Comparison of ENCODE assay signal across 8 cellular contexts in the genomic region with DNA sequence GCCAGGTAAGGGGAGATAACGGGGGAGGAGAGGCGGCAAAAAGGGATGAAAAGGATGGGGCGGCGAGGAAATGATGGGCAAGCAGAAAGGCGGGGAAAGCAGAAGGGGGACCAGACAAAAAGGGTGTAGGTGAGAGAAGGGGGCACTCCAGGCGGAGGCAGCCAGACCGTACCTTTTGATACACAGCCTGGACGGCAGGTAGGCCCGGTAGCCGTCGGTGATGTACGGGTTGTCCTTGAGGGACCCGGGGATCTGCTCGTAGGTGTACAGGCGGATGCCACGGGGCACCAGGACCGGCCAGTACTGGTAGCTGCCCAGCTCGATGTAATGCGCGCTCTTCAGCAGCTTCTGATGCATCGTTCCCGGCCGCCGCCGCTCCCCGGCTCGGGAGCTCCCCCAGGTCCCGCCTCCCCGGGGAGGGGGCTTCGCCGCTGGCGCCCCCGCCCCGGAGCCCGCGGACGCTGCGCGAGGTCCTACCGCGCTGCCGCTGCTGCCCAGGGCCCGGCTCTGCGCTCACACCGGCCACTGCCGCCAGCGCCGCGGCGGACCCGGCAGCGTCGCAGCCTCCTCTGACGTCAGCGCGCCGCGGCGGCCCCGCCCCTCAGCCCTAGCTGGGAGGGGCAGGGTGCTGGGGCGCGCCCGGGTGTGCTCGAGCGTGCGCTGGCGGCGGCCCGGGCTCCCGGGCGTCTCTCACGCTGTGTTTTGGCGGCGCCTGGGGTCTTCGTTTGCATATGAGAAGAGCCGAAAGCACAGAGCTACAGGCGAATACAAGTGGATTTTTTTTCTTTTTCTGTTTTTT. TPM values are rescaled to one million over a fixed set of nuclear protein-coding genes. Genes with fewer than 3 reads are reported as not detected.
DNase-seq lines count a peak whose midpoint lies in the region; ATAC-seq, FAIRE-seq and TF ChIP-seq lines count a peak whose summit lies in the region.

A gene with protein sequence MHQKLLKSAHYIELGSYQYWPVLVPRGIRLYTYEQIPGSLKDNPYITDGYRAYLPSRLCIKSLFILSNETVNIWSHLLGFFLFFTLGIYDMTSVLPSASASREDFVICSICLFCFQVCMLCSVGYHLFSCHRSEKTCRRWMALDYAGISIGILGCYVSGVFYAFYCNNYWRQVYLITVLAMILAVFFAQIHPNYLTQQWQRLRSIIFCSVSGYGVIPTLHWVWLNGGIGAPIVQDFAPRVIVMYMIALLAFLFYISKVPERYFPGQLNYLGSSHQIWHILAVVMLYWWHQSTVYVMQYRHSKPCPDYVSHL (minus strand): TSS at position 571 of the 799 bp plus-strand sequence. CDS start 214 bp downstream, at position 357.

- TF ChIP-seq CTCF in AG04450 (IDR thresholded peaks at IDR 0.05; ENCODE audit: low read depth, low read length) (no peak), WI38 (IDR thresholded peaks at IDR 0.05; ENCODE audit: low read depth, low read length) (no peak), bronchial epithelial cell (IDR thresholded peaks at IDR 0.05; ENCODE audit: insufficient read depth, low read length, severe bottlenecking) (no peak)

- H3K36me3 ChIP-seq in bronchial epithelial cell (ENCODE audit: control insufficient read depth, insufficient read depth, low read length): no peaks in the 10 kb centered on the region

- DNase-seq in AG04450 (ENCODE audit: low read depth, low spot score): peak; percentile 23
- DNase-seq in NCI-H2171 treated with DMSO at 0.1 percent for 48 hours (lab: John Stamatoyannopoulos, UW): peak; percentile 75
- peak; percentile 58 for DNase-seq in bronchial epithelial cell (ENCODE audit: low read depth)
- DNase-seq in inferior parietal cortex (ENCODE audit: extremely low spot score): peak; percentile 73
- DNase-seq in stimulated activated CD4-positive, alpha-beta T cell treated with anti-CD3 and anti-CD28 coated beads, Interleukin-12 subunit alpha, Interleukin-12 subunit beta, amount 100 ng/mL, for 24 hours (ENCODE audit: low read depth in 2 of 2): peak; percentile 69 to 77

- POLR2A ChIA-PET in AG04450 (lab: Yijun Ruan, JAX): interaction anchor here (0.6 kb wide), 2 partner anchors 162 to 464 kb away, joined by 3 to 8 read pairs; no protein-coding TSS in a partner anchor

- FAIRE-seq in bronchial epithelial cell (lab: Jason Lieb, UNC): no peak

- peak; percentile 97 for ATAC-seq in GM18868 (IDR thresholded peaks at IDR 0.05; ENCODE audit: unreplicated experiment)
- ATAC-seq in HG03097 (IDR thresholded peaks at IDR 0.05; ENCODE audit: low FRiP score, unreplicated experiment): peak; percentile 99

- peak within 1 kb of the TSS; percentile 92 for H3K4me3 ChIP-seq in AG04450 (ENCODE audit: low read depth, low read length)
- peak within 1 kb of the TSS; percentile 85 for H3K4me3 ChIP-seq in WI38 (ENCODE audit: low read depth, low read length)
- H3K4me3 ChIP-seq in bronchial epithelial cell (ENCODE audit: low read depth, low read length): peak within 1 kb of the TSS; percentile 97

- CTCF ChIA-PET in AG04450 (lab: Charles Lee): interaction anchor here (0.6 to 2.5 kb wide), 8 partner anchors 14 to 1757 kb away, joined by 3 to 21 read pairs (median 4); no protein-coding TSS in a partner anchor

- H3K27me3 ChIP-seq in AG04450 (ENCODE audit: control insufficient read depth, insufficient read depth, low read length) (no peaks in the 10 kb centered on the region), bronchial epithelial cell (ENCODE audit: control insufficient read depth, insufficient read depth, low read length) (no peaks in the 10 kb centered on the region)

- H3K9me3 ChIP-seq in AG04450 (ENCODE audit: control insufficient read depth, insufficient read depth, low read length): no peaks in the 10 kb centered on the region

- no peak within 1 kb of the TSS for H3K27ac ChIP-seq in AG04450 (ENCODE audit: low read depth, low read length)

RNA-seq across cellular contexts. Expression of the gene that starts here (rescaled TPM):
- 22.9 and 35.7 TPM in 2 replicates for polyA plus RNA-seq in AG04450 (2011; rRNA removed)
- polyA minus RNA-seq in AG04450 (2011; rRNA and poly(A)+ RNA removed): 16.2 and 32.1 TPM in 2 replicates
- 17.4 and 18.6 TPM in 2 replicates for total RNA-seq in bronchial epithelial cell

Comparison
In these comparisons a context has a peak if more than half of its experiments do, and no peak if none do; other contexts are left out.
1. DNase-seq: peak in every context shown above with its lines; median percentile 75 in NCI-H2171 treated with DMSO at 0.1 percent for 48 hours; 73 in inferior parietal cortex; 73 in stimulated activated CD4-positive, alpha-beta T cell treated with anti-CD3 and anti-CD28 coated beads, Interleukin-12 subunit alpha, Interleukin-12 subunit beta, amount 100 ng/mL, for 24 hours; 58 in bronchial epithelial cell; 23 in AG04450.